Comparison of ENCODE assay signal across 17 cellular contexts in genomic region chr12:6817056-6817455, GRCh38. TPM values are rescaled to one million over a fixed set of nuclear protein-coding genes. Genes with fewer than 3 reads are reported as not detected.
A peak's percentile ranks its signal among the peaks of the same experiment; 100 is the strongest.
DNase-seq lines count a peak whose midpoint lies in the region; ATAC-seq and TF ChIP-seq lines count a peak whose summit lies in the region.
"Had no signal": no experiment of that assay in that cellular context is flagged by ENCODE, and none has a peak within 500 bp of the region (broad histone marks: within the 10 kb centered on the region; RNA-seq: fewer than 3 reads in every experiment).

No MANE protein-coding gene starts in this region.

- peaks cover 6% of the 10 kb centered on the region for H3K27me3 ChIP-seq in osteoblast (ENCODE audit: insufficient read depth, low read length)

- H4K20me1 ChIP-seq in osteoblast (ENCODE audit: insufficient read depth, low read length), result peaks cover 6% of the 10 kb centered on the region

- peaks cover 25% of the 10 kb centered on the region for H3K27me3 Mint-ChIP-seq in activated CD8-positive, alpha-beta memory T cell treated with anti-CD3 and anti-CD28 coated beads, Interleukin-2, amount 10 ng/mL, durations not matched to agents 7 days and 5 days
- no peaks in the 10 kb centered on the region for H3K27me3 Mint-ChIP-seq in activated T-helper 17 cell treated with anti-CD3 and anti-CD28 coated beads, Interleukin-2, amount 50 U/mL, for 72 hours
- peaks cover 6% of the 10 kb centered on the region for H3K27me3 Mint-ChIP-seq in nephron progenitor cell (ENCODE audit: low read depth, poor library complexity)
- peaks cover 22% of the 10 kb centered on the region for H3K27me3 Mint-ChIP-seq in activated CD8-positive, alpha-beta T cell treated with anti-CD3 and anti-CD28 coated beads, Interleukin-2, amount 10 ng/mL, durations not matched to agents 7 days and 5 days (ENCODE audit: low read depth)

- no peaks in the 10 kb centered on the region for H3K36me3 ChIP-seq in osteoblast (ENCODE audit: insufficient read depth, low read length)
- H3K36me3 ChIP-seq: BLaER1 had no signal

- TF ChIP-seq CTCF in nephron progenitor cell (IDR thresholded peaks at IDR 0.05) (no peak), osteoblast (IDR thresholded peaks at IDR 0.05; ENCODE audit: extremely low read depth, low read depth, low read length) (no peak)

- peak; percentile 41 for DNase-seq in activated CD8-positive, alpha-beta memory T cell treated with anti-CD3 and anti-CD28 coated beads, Interleukin-2, amount 10 ng/mL, durations not matched to agents 7 days and 5 days
- no peak for DNase-seq in activated CD8-positive, alpha-beta memory T cell treated with anti-CD3 and anti-CD28 coated beads for 24 hours
- DNase-seq in nephron progenitor cell, result no peak
- peak; percentile 34 for DNase-seq in osteoblast (ENCODE audit: insufficient read length, low spot score, missing footprints)
- no peak for DNase-seq in activated CD8-positive, alpha-beta T cell treated with anti-CD3 and anti-CD28 coated beads, Interleukin-2, amount 10 ng/mL, durations not matched to agents 7 days and 5 days
- DNase-seq: 8988T; AML-193; Caco-2; CD8-positive, alpha-beta memory T cell; DND-41; GF-D8; GM23248; H9 had no signal

- peaks cover 4% of the 10 kb centered on the region for H3K4me1 ChIP-seq in osteoblast (ENCODE audit: insufficient read depth, low read length)
- H3K4me1 ChIP-seq: Caco-2 had no signal

- H3K4me1 Mint-ChIP-seq in activated CD8-positive, alpha-beta memory T cell treated with anti-CD3 and anti-CD28 coated beads, Interleukin-2, amount 10 ng/mL, durations not matched to agents 7 days and 5 days, result peaks cover 9% of the 10 kb centered on the region
- H3K4me1 Mint-ChIP-seq in activated T-helper 17 cell treated with anti-CD3 and anti-CD28 coated beads, Interleukin-2, amount 50 U/mL, for 72 hours, result peaks cover 13% of the 10 kb centered on the region
- peaks cover 63% of the 10 kb centered on the region for H3K4me1 Mint-ChIP-seq in nephron progenitor cell
- peaks cover 12% of the 10 kb centered on the region for H3K4me1 Mint-ChIP-seq in activated CD8-positive, alpha-beta T cell treated with anti-CD3 and anti-CD28 coated beads, Interleukin-2, amount 10 ng/mL, durations not matched to agents 7 days and 5 days (ENCODE audit: low read depth)

- no peak overlapping the region for H3K4me2 ChIP-seq in osteoblast (ENCODE audit: insufficient read depth, low read length)

- POLR2A ChIA-PET in activated CD8-positive, alpha-beta T cell treated with anti-CD3 and anti-CD28 coated beads, Interleukin-2, amount 10 ng/mL, durations not matched to agents 7 days and 5 days (lab: Charles Lee), result no interaction called here

- no peak for ATAC-seq in activated CD8-positive, alpha-beta memory T cell treated with anti-CD3 and anti-CD28 coated beads, Interleukin-2, amount 10 ng/mL, durations not matched to agents 7 days and 5 days
- no peak for ATAC-seq in activated T-helper 17 cell treated with anti-CD3 and anti-CD28 coated beads, Interleukin-2, amount 50 U/mL, for 72 hours (replicated peaks)
- ATAC-seq in HG03460 (IDR thresholded peaks at IDR 0.05; ENCODE audit: unreplicated experiment) (no peak), HG03039 (IDR thresholded peaks at IDR 0.05; ENCODE audit: unreplicated experiment) (no peak)
- no peak for ATAC-seq in activated CD8-positive, alpha-beta T cell treated with anti-CD3 and anti-CD28 coated beads, Interleukin-2, amount 10 ng/mL, durations not matched to agents 7 days and 5 days

- no peak overlapping the region for H3K27ac ChIP-seq in osteoblast (ENCODE audit: low read depth, low read length)
- H3K27ac ChIP-seq: BLaER1, GM23248 had no signal

- H3K27ac Mint-ChIP-seq in activated CD8-positive, alpha-beta memory T cell treated with anti-CD3 and anti-CD28 coated beads, Interleukin-2, amount 10 ng/mL, durations not matched to agents 7 days and 5 days, result no peak overlapping the region
- peak overlapping the region; percentile 37 for H3K27ac Mint-ChIP-seq in activated T-helper 17 cell treated with anti-CD3 and anti-CD28 coated beads, Interleukin-2, amount 50 U/mL, for 72 hours
- H3K27ac Mint-ChIP-seq in nephron progenitor cell, result peak overlapping the region; percentile 62
- no peak overlapping the region for H3K27ac Mint-ChIP-seq in activated CD8-positive, alpha-beta T cell treated with anti-CD3 and anti-CD28 coated beads, Interleukin-2, amount 10 ng/mL, durations not matched to agents 7 days and 5 days

- no peaks in the 10 kb centered on the region for H3K9me3 ChIP-seq in osteoblast (ENCODE audit: low read depth, low read length)
- H3K9me3 ChIP-seq: BLaER1, Caco-2 had no signal

- H3K36me3 Mint-ChIP-seq in activated CD8-positive, alpha-beta memory T cell treated with anti-CD3 and anti-CD28 coated beads, Interleukin-2, amount 10 ng/mL, durations not matched to agents 7 days and 5 days, result no peaks in the 10 kb centered on the region
- H3K36me3 Mint-ChIP-seq in activated T-helper 17 cell treated with anti-CD3 and anti-CD28 coated beads, Interleukin-2, amount 50 U/mL, for 72 hours (ENCODE audit: low read depth), result peaks cover 74% of the 10 kb centered on the region
- no peaks in the 10 kb centered on the region for H3K36me3 Mint-ChIP-seq in nephron progenitor cell (ENCODE audit: low read depth)
- H3K36me3 Mint-ChIP-seq in activated CD8-positive, alpha-beta T cell treated with anti-CD3 and anti-CD28 coated beads, Interleukin-2, amount 10 ng/mL, durations not matched to agents 7 days and 5 days (ENCODE audit: low read depth), result no peaks in the 10 kb centered on the region
- H3K36me3 Mint-ChIP-seq: CD8-positive, alpha-beta memory T cell had no signal

- H3K4me3 ChIP-seq in osteoblast (ENCODE audit: insufficient read depth, low read length), result no peak overlapping the region
- H3K4me3 ChIP-seq: BLaER1, GM23248 had no signal

- H2AFZ ChIP-seq in osteoblast (ENCODE audit: low read length), result no peak overlapping the region
- H2AFZ ChIP-seq: GM23248 had no signal

- H3K9me3 Mint-ChIP-seq in activated CD8-positive, alpha-beta memory T cell treated with anti-CD3 and anti-CD28 coated beads, Interleukin-2, amount 10 ng/mL, durations not matched to agents 7 days and 5 days (ENCODE audit: low read depth), result no peaks in the 10 kb centered on the region
- no peaks in the 10 kb centered on the region for H3K9me3 Mint-ChIP-seq in activated T-helper 17 cell treated with anti-CD3 and anti-CD28 coated beads, Interleukin-2, amount 50 U/mL, for 72 hours
- H3K9me3 Mint-ChIP-seq in nephron progenitor cell, result no peaks in the 10 kb centered on the region
- no peaks in the 10 kb centered on the region for H3K9me3 Mint-ChIP-seq in activated CD8-positive, alpha-beta T cell treated with anti-CD3 and anti-CD28 coated beads, Interleukin-2, amount 10 ng/mL, durations not matched to agents 7 days and 5 days (ENCODE audit: insufficient read depth)
- H3K9me3 Mint-ChIP-seq: CD8-positive, alpha-beta memory T cell had no signal

- no peak overlapping the region for H3K4me3 Mint-ChIP-seq in activated CD8-positive, alpha-beta memory T cell treated with anti-CD3 and anti-CD28 coated beads, Interleukin-2, amount 10 ng/mL, durations not matched to agents 7 days and 5 days
- no peak overlapping the region for H3K4me3 Mint-ChIP-seq in activated T-helper 17 cell treated with anti-CD3 and anti-CD28 coated beads, Interleukin-2, amount 50 U/mL, for 72 hours
- no peak overlapping the region for H3K4me3 Mint-ChIP-seq in nephron progenitor cell
- H3K4me3 Mint-ChIP-seq in activated CD8-positive, alpha-beta T cell treated with anti-CD3 and anti-CD28 coated beads, Interleukin-2, amount 10 ng/mL, durations not matched to agents 7 days and 5 days, result no peak overlapping the region
- H3K4me3 Mint-ChIP-seq: CD8-positive, alpha-beta memory T cell had no signal

- no peaks in the 10 kb centered on the region for H3K79me2 ChIP-seq in osteoblast (ENCODE audit: insufficient read depth, low read length)

- CTCF ChIA-PET in activated CD8-positive, alpha-beta memory T cell treated with anti-CD3 and anti-CD28 coated beads, Interleukin-2, amount 10 ng/mL, durations not matched to agents 7 days and 5 days (lab: Charles Lee), result interaction anchor here (0.5 to 1.2 kb wide), 2 partner anchors 12 to 50 kb away, joined by 3 read pairs; partner anchors contain the start of gene P3H3
- CTCF ChIA-PET in activated CD8-positive, alpha-beta T cell treated with anti-CD3 and anti-CD28 coated beads, Interleukin-2, amount 10 ng/mL, durations not matched to agents 7 days and 5 days (lab: Charles Lee), result no interaction called here

RNA-seq across cellular contexts. Expression of gene GPR162, which starts 4.6 kb away (rescaled TPM):
- total RNA-seq in activated CD8-positive, alpha-beta memory T cell treated with anti-CD3 and anti-CD28 coated beads, Interleukin-2, amount 10 ng/mL, durations not matched to agents 7 days and 5 days, result under 1 TPM in 1 of 2 experiments, not detected in 1; 0.82 TPM
- total RNA-seq in activated T-helper 17 cell treated with anti-CD3 and anti-CD28 coated beads, Interleukin-2, amount 50 U/mL, for 72 hours, result under 1 TPM; 0.15 to 0.37 TPM
- total RNA-seq in osteoblast, result 1.4 and 5.0 TPM in 2 replicates
- under 1 TPM; 0.13 to 0.34 TPM for total RNA-seq in activated CD8-positive, alpha-beta T cell treated with anti-CD3 and anti-CD28 coated beads, Interleukin-2, amount 10 ng/mL, durations not matched to agents 7 days and 5 days

RNA-seq across cellular contexts. Expression of gene P3H3, which starts 11.2 kb away (rescaled TPM):
- total RNA-seq in activated CD8-positive, alpha-beta memory T cell treated with anti-CD3 and anti-CD28 coated beads, Interleukin-2, amount 10 ng/mL, durations not matched to agents 7 days and 5 days, result under 1 TPM; 0.23 to 0.99 TPM
- 1 to 10 TPM in 1 of 2 donors, not detected in 1; 1.1 TPM for total RNA-seq in activated T-helper 17 cell treated with anti-CD3 and anti-CD28 coated beads, Interleukin-2, amount 50 U/mL, for 72 hours
- 108 and 130 TPM in 2 replicates for total RNA-seq in osteoblast
- under 1 TPM in 1 of 2 experiments, not detected in 1; 0.26 TPM for total RNA-seq in activated CD8-positive, alpha-beta T cell treated with anti-CD3 and anti-CD28 coated beads, Interleukin-2, amount 10 ng/mL, durations not matched to agents 7 days and 5 days

RNA-seq across cellular contexts. Expression of gene GNB3, which starts 23.7 kb away (rescaled TPM):
- under 1 TPM in 1 of 2 experiments, not detected in 1; 0.12 TPM for total RNA-seq in activated CD8-positive, alpha-beta memory T cell treated with anti-CD3 and anti-CD28 coated beads, Interleukin-2, amount 10 ng/mL, durations not matched to agents 7 days and 5 days
- under 1 TPM in 1 of 2 donors, not detected in 1; 0.66 TPM for total RNA-seq in activated T-helper 17 cell treated with anti-CD3 and anti-CD28 coated beads, Interleukin-2, amount 50 U/mL, for 72 hours
- total RNA-seq in osteoblast, result 1.4 and 2.7 TPM in 2 replicates
- total RNA-seq in activated CD8-positive, alpha-beta T cell treated with anti-CD3 and anti-CD28 coated beads, Interleukin-2, amount 10 ng/mL, durations not matched to agents 7 days and 5 days, result under 1 TPM in 1 of 2 experiments, not detected in 1; 0.08 TPM

RNA-seq across cellular contexts. Expression of gene CD4, which starts 27.7 kb away (rescaled TPM):
- total RNA-seq in activated CD8-positive, alpha-beta memory T cell treated with anti-CD3 and anti-CD28 coated beads, Interleukin-2, amount 10 ng/mL, durations not matched to agents 7 days and 5 days, result 1 to 10 TPM in 1 of 2 experiments, under 1 TPM in 1; 0.82 to 1.8 TPM
- 100 to 1,000 TPM; 224 to 261 TPM for total RNA-seq in activated T-helper 17 cell treated with anti-CD3 and anti-CD28 coated beads, Interleukin-2, amount 50 U/mL, for 72 hours
- total RNA-seq in osteoblast, result 10.9 and 15.0 TPM in 2 replicates
- 1 to 10 TPM in 1 of 2 experiments, under 1 TPM in 1; 0.90 to 1.6 TPM for total RNA-seq in activated CD8-positive, alpha-beta T cell treated with anti-CD3 and anti-CD28 coated beads, Interleukin-2, amount 10 ng/mL, durations not matched to agents 7 days and 5 days
- total RNA-seq: Caco-2, GM23248 had no signal

RNA-seq across cellular contexts. Expression of gene CDCA3, which starts 34.0 kb away (rescaled TPM):
- 100 to 1,000 TPM in 1 of 2 experiments, 10 to 100 TPM in 1; 89.1 to 125 TPM for total RNA-seq in activated CD8-positive, alpha-beta memory T cell treated with anti-CD3 and anti-CD28 coated beads, Interleukin-2, amount 10 ng/mL, durations not matched to agents 7 days and 5 days
- 100 to 1,000 TPM in 1 of 2 donors, 10 to 100 TPM in 1; 86.9 to 104 TPM for total RNA-seq in activated T-helper 17 cell treated with anti-CD3 and anti-CD28 coated beads, Interleukin-2, amount 50 U/mL, for 72 hours
- 4.0 and 5.0 TPM in 2 replicates for total RNA-seq in osteoblast
- total RNA-seq in activated CD8-positive, alpha-beta T cell treated with anti-CD3 and anti-CD28 coated beads, Interleukin-2, amount 10 ng/mL, durations not matched to agents 7 days and 5 days, result 100 to 1,000 TPM; 103 to 115 TPM

Comparison
In these comparisons a context has a peak if more than half of its experiments do, and no peak if none do; other contexts are left out.
1. DNase-seq: peak in activated CD8-positive, alpha-beta memory T cell treated with anti-CD3 and anti-CD28 coated beads, Interleukin-2, amount 10 ng/mL, durations not matched to agents 7 days and 5 days (single experiment) and osteoblast (single experiment); none in activated CD8-positive, alpha-beta memory T cell treated with anti-CD3 and anti-CD28 coated beads for 24 hours (single experiment), nephron progenitor cell (single experiment) and activated CD8-positive, alpha-beta T cell treated with anti-CD3 and anti-CD28 coated beads, Interleukin-2, amount 10 ng/mL, durations not matched to agents 7 days and 5 days (single experiment).
2. H3K27ac Mint-ChIP-seq: peak in activated T-helper 17 cell treated with anti-CD3 and anti-CD28 coated beads, Interleukin-2, amount 50 U/mL, for 72 hours (single experiment) and nephron progenitor cell (single experiment); none in activated CD8-positive, alpha-beta memory T cell treated with anti-CD3 and anti-CD28 coated beads, Interleukin-2, amount 10 ng/mL, durations not matched to agents 7 days and 5 days (single experiment) and activated CD8-positive, alpha-beta T cell treated with anti-CD3 and anti-CD28 coated beads, Interleukin-2, amount 10 ng/mL, durations not matched to agents 7 days and 5 days (single experiment).
3. RNA of gene P3H3, which starts 11.2 kb away (total RNA-seq): 108 to 130 TPM in osteoblast; 1.1 TPM in activated T-helper 17 cell treated with anti-CD3 and anti-CD28 coated beads, Interleukin-2, amount 50 U/mL, for 72 hours, 0.23 to 0.99 TPM in activated CD8-positive, alpha-beta memory T cell treated with anti-CD3 and anti-CD28 coated beads, Interleukin-2, amount 10 ng/mL, durations not matched to agents 7 days and 5 days and 0.26 TPM in activated CD8-positive, alpha-beta T cell treated with anti-CD3 and anti-CD28 coated beads, Interleukin-2, amount 10 ng/mL, durations not matched to agents 7 days and 5 days; every median in the first group is over 10 times any median in the second.